16 cellular contexts compared by ENCODE assay signal in the genomic region with DNA sequence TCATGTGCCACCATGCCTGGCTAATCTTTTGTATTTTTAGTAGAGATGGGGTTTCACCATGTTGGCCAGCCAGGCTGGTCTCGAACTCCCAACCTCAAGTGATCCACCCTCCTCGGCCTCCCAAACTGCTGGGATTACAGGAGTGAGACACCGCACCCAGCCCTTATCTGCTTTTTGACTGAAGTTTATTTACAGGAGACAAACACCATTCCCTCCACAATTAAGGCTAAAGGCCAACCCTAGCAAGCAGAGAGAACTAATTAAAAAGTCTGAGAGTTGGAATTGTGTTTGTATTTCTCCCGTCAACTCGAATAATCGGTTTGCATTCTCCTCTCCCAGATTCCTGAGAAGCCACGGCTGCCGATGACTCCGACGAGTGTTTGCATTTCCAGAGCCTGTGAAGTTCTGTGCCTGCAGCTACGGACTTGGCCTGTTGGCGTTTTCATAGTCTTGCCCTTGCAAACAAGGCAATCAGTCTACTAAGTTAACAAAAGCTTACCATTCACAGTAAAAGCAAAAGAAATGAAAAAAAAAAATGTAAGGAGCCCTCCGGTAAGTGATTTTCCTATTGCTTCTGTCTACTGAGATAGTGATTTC.
A peak's percentile ranks its signal among the peaks of the same experiment; 100 is the strongest.
DNase-seq lines count a peak whose midpoint lies in the region; FAIRE-seq and TF ChIP-seq lines count a peak whose summit lies in the region.
"Had no signal": no experiment of that assay in that cellular context is flagged by ENCODE, and none has a peak within 500 bp of the region (broad histone marks: within the 10 kb centered on the region; RNA-seq: fewer than 3 reads in every experiment).

No MANE protein-coding gene starts in this region.

- no peak for TF ChIP-seq RAD21 in SK-N-SH (IDR thresholded peaks at IDR 0.05; ENCODE audit: low read length)

- H3K4me1 ChIP-seq in SK-N-SH (ENCODE audit: control insufficient read depth in 1 of 2, insufficient read depth in 2 of 2, low read depth in 1 of 2, low read length in 1 of 2): no peaks in the 10 kb centered on the region
- H3K4me1 ChIP-seq: BLaER1 treated with 17β-estradiol and CSF1 and Interleukin-3, amounts not matched to agents 10 nM and 100 nM had no signal

- H3K27me3 ChIP-seq in SK-N-SH (ENCODE audit: insufficient read depth): no peaks in the 10 kb centered on the region; the same call in 1 of the 2 replicates
- H3K27me3 ChIP-seq: BLaER1 treated with 17β-estradiol and CSF1 and Interleukin-3, amounts not matched to agents 10 nM and 100 nM had no signal

- TF ChIP-seq CTCF in AG10803 (conservative IDR thresholded peaks at IDR 0.05; ENCODE audit: low read length) (no peak), chondrocyte (IDR thresholded peaks at IDR 0.05) (peak; percentile 10), D721Med (IDR thresholded peaks at IDR 0.05; ENCODE audit: insufficient read depth, missing control alignments) (no peak), coronary artery (IDR thresholded peaks at IDR 0.05) (no peak), SK-N-SH (IDR thresholded peaks at IDR 0.05) (no peak)

- H3K4me3 ChIP-seq in AG10803 (ENCODE audit: low read length): no peak overlapping the region
- H3K4me3 ChIP-seq in coronary artery: no peak overlapping the region
- H3K4me3 ChIP-seq in SK-N-SH (ENCODE audit: low read depth in 2 of 2, low read length in 1 of 2): no peak overlapping the region
- H3K4me3 ChIP-seq: BLaER1 treated with 17β-estradiol and CSF1 and Interleukin-3, amounts not matched to agents 10 nM and 100 nM had no signal

- H3K4me1 Mint-ChIP-seq in chondrocyte (ENCODE audit: low read depth): peaks cover 10% of the 10 kb centered on the region
- H3K4me1 Mint-ChIP-seq: stimulated activated naive CD8-positive, alpha-beta T cell treated with anti-CD3 and anti-CD28 coated beads, Interleukin-15, amount 100 ng/mL, for 72 hours had no signal

- H3K79me2 ChIP-seq in SK-N-SH (ENCODE audit: insufficient read depth): no peaks in the 10 kb centered on the region

- H3K4me3 Mint-ChIP-seq in chondrocyte (ENCODE audit: unreplicated experiment): no peak overlapping the region
- H3K4me3 Mint-ChIP-seq: stimulated activated naive CD8-positive, alpha-beta T cell treated with anti-CD3 and anti-CD28 coated beads, Interleukin-15, amount 100 ng/mL, for 72 hours; T-helper 1 cell treated with Interleukin-12 subunit alpha and Interleukin-12 subunit beta and Interleukin-4 antibody, amounts not matched to agents 30 μg/mL and 1 μg/mL, for 36 hours had no signal

- no peaks in the 10 kb centered on the region for H3K9me3 Mint-ChIP-seq in chondrocyte (ENCODE audit: low read depth)
- H3K9me3 Mint-ChIP-seq: activated T-helper 2 cell treated with anti-CD3 and anti-CD28 coated beads, Interferon-gamma antibody, Interleukin-2, Interleukin-4, amounts not matched to agents 10 μg/mL and 5 μg/mL and 100 μg/mL, durations not matched to agents 14 hours and 24 hours and 36 hours; stimulated activated naive CD8-positive, alpha-beta T cell treated with anti-CD3 and anti-CD28 coated beads, Interleukin-15, amount 100 ng/mL, for 72 hours; T-helper 1 cell treated with Interleukin-12 subunit alpha and Interleukin-12 subunit beta and Interleukin-4 antibody, amounts not matched to agents 30 μg/mL and 1 μg/mL, for 36 hours had no signal

- 58% methylated on average over 13 of the region's 13 CpGs for WGBS in SK-N-SH (ENCODE audit: low lambda C conversion rate)

- no peaks in the 10 kb centered on the region for H4K20me1 ChIP-seq in SK-N-SH (ENCODE audit: insufficient read depth)
- H4K20me1 ChIP-seq: BLaER1 treated with 17β-estradiol and CSF1 and Interleukin-3, amounts not matched to agents 10 nM and 100 nM had no signal

- no peak overlapping the region for H3K27ac Mint-ChIP-seq in chondrocyte (ENCODE audit: unreplicated experiment)
- H3K27ac Mint-ChIP-seq: activated T-helper 2 cell treated with anti-CD3 and anti-CD28 coated beads, Interferon-gamma antibody, Interleukin-2, Interleukin-4, amounts not matched to agents 10 μg/mL and 5 μg/mL and 100 μg/mL, durations not matched to agents 14 hours and 24 hours and 36 hours; stimulated activated naive CD8-positive, alpha-beta T cell treated with anti-CD3 and anti-CD28 coated beads, Interleukin-15, amount 100 ng/mL, for 72 hours; T-helper 1 cell treated with Interleukin-12 subunit alpha and Interleukin-12 subunit beta and Interleukin-4 antibody, amounts not matched to agents 30 μg/mL and 1 μg/mL, for 36 hours had no signal

- H3K9me2 ChIP-seq in SK-N-SH: no peaks in the 10 kb centered on the region

- H3K9ac ChIP-seq in SK-N-SH: no peak overlapping the region
- H3K9ac ChIP-seq: BLaER1 treated with 17β-estradiol and CSF1 and Interleukin-3, amounts not matched to agents 10 nM and 100 nM had no signal

- no peak for FAIRE-seq in D721Med (lab: Jason Lieb, UNC)

- H2AFZ ChIP-seq in SK-N-SH (ENCODE audit: low read depth): no peak overlapping the region

- H3K36me3 Mint-ChIP-seq in chondrocyte (ENCODE audit: low read depth): no peaks in the 10 kb centered on the region

- H3K27ac ChIP-seq in coronary artery (no peak overlapping the region), SK-N-SH (ENCODE audit: low read depth in 2 of 2, low read length in 1 of 2) (no peak overlapping the region)
- H3K27ac ChIP-seq: BLaER1 treated with 17β-estradiol and CSF1 and Interleukin-3, amounts not matched to agents 10 nM and 100 nM had no signal

- POLR2A ChIA-PET in SK-N-SH (lab: Yijun Ruan, JAX): interaction anchor here (0.6 kb wide), 1 partner anchor 110 kb away, joined by 6 read pairs; no protein-coding TSS in a partner anchor

- H3K27me3 Mint-ChIP-seq in chondrocyte (ENCODE audit: low read depth): peaks cover 18% of the 10 kb centered on the region

- DNase-seq in AG10803 (ENCODE audit: low read depth) (peak; percentile 21), HuH-7.5 (ENCODE audit: low spot score) (peak; percentile 59), chondrocyte (ENCODE audit: low spot score) (no peak), left kidney (ENCODE audit: low read depth, low spot score) (peak; percentile 65), D721Med (ENCODE audit: insufficient read length, low spot score) (no peak), coronary artery (ENCODE audit: low spot score) (no peak), SK-N-SH (no peak)
- DNase-seq in activated CD8-positive, alpha-beta memory T cell treated with anti-CD3 and anti-CD28 coated beads for 24 hours: no peak
- DNase-seq: activated CD4-positive, alpha-beta T cell treated with anti-CD3 and anti-CD28 coated beads, Interleukin-2, amount 50 U/mL, for 4 hours; central memory CD4-positive, alpha-beta T cell; erythroblast; NCI-H2171 treated with DMSO at 0.1 percent for 48 hours; stimulated activated naive CD8-positive, alpha-beta T cell treated with anti-CD3 and anti-CD28 coated beads, Interleukin-15, amount 100 ng/mL, for 72 hours had no signal

- H3K36me3 ChIP-seq in SK-N-SH (replicated peaks in 1 of 2; ENCODE audit: control insufficient read depth in 1 of 2, insufficient read depth in 2 of 2, low read length in 1 of 2): no peaks in the 10 kb centered on the region
- H3K36me3 ChIP-seq: BLaER1 treated with 17β-estradiol and CSF1 and Interleukin-3, amounts not matched to agents 10 nM and 100 nM had no signal

- H3K9me3 ChIP-seq in SK-N-SH: no peaks in the 10 kb centered on the region

- no peaks in the 10 kb centered on the region for H3F3A ChIP-seq in SK-N-SH (replicated peaks; ENCODE audit: insufficient read depth)

- no peak overlapping the region for H3K4me2 ChIP-seq in SK-N-SH
- H3K4me2 ChIP-seq: BLaER1 treated with 17β-estradiol and CSF1 and Interleukin-3, amounts not matched to agents 10 nM and 100 nM had no signal

- CTCF ChIA-PET in SK-N-SH (lab: Yijun Ruan, JAX): interaction anchor here (1.0 kb wide), 1 partner anchor 270 kb away, joined by 5 read pairs; no protein-coding TSS in a partner anchor

- TF ChIP-seq EP300 in SK-N-SH (IDR thresholded peaks at IDR 0.05; ENCODE audit: borderline replicate concordance in 1 of 2, low read depth in 1 of 2, low read length in 1 of 2): no peak

TF ChIP-seq in SK-N-SH, 30 proteins besides CTCF, POLR2A, EP300 and RAD21:
- TF ChIP-seq NRF1 (IDR thresholded peaks at IDR 0.05; ENCODE audit: low read depth, low read length): no peak
- TF ChIP-seq, protein P1, sequence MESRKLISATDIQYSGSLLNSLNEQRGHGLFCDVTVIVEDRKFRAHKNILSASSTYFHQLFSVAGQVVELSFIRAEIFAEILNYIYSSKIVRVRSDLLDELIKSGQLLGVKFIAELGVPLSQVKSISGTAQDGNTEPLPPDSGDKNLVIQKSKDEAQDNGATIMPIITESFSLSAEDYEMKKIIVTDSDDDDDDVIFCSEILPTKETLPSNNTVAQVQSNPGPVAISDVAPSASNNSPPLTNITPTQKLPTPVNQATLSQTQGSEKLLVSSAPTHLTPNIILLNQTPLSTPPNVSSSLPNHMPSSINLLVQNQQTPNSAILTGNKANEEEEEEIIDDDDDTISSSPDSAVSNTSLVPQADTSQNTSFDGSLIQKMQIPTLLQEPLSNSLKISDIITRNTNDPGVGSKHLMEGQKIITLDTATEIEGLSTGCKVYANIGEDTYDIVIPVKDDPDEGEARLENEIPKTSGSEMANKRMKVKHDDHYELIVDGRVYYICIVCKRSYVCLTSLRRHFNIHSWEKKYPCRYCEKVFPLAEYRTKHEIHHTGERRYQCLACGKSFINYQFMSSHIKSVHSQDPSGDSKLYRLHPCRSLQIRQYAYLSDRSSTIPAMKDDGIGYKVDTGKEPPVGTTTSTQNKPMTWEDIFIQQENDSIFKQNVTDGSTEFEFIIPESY (IDR thresholded peaks at IDR 0.05; ENCODE audit: borderline replicate concordance, low read depth): no peak
- no peak for TF ChIP-seq YY1 (IDR thresholded peaks at IDR 0.05; ENCODE audit: low read depth)
- no peak for TF ChIP-seq JUND (IDR thresholded peaks at IDR 0.05)
- TF ChIP-seq RXRA (IDR thresholded peaks at IDR 0.05; ENCODE audit: borderline replicate concordance, low read depth): no peak
- TF ChIP-seq, protein P2, sequence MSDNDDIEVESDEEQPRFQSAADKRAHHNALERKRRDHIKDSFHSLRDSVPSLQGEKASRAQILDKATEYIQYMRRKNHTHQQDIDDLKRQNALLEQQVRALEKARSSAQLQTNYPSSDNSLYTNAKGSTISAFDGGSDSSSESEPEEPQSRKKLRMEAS (IDR thresholded peaks at IDR 0.05; ENCODE audit: low read depth): no peak
- TF ChIP-seq, protein P3, sequence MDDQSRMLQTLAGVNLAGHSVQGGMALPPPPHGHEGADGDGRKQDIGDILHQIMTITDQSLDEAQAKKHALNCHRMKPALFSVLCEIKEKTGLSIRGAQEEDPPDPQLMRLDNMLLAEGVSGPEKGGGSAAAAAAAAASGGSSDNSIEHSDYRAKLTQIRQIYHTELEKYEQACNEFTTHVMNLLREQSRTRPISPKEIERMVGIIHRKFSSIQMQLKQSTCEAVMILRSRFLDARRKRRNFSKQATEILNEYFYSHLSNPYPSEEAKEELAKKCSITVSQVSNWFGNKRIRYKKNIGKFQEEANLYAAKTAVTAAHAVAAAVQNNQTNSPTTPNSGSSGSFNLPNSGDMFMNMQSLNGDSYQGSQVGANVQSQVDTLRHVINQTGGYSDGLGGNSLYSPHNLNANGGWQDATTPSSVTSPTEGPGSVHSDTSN (IDR thresholded peaks at IDR 0.05): no peak
- no peak for TF ChIP-seq SIN3A (IDR thresholded peaks at IDR 0.05; ENCODE audit: borderline replicate concordance, low read depth, low read length)
- TF ChIP-seq TCF12 (IDR thresholded peaks at IDR 0.05): no peak
- TF ChIP-seq TEAD4 (IDR thresholded peaks at IDR 0.05; ENCODE audit: borderline replicate concordance, insufficient read depth): no peak

Comparison
In these comparisons a context has a peak if more than half of its experiments do, and no peak if none do; other contexts are left out.
1. DNase-seq: peak in AG10803 (single experiment), HuH-7.5 (single experiment) and left kidney (single experiment); none in chondrocyte (single experiment), D721Med (single experiment), activated CD8-positive, alpha-beta memory T cell treated with anti-CD3 and anti-CD28 coated beads for 24 hours (single experiment), coronary artery (single experiment) and SK-N-SH (single experiment).